1 cellular context compared by ENCODE assay signal in the genomic region with DNA sequence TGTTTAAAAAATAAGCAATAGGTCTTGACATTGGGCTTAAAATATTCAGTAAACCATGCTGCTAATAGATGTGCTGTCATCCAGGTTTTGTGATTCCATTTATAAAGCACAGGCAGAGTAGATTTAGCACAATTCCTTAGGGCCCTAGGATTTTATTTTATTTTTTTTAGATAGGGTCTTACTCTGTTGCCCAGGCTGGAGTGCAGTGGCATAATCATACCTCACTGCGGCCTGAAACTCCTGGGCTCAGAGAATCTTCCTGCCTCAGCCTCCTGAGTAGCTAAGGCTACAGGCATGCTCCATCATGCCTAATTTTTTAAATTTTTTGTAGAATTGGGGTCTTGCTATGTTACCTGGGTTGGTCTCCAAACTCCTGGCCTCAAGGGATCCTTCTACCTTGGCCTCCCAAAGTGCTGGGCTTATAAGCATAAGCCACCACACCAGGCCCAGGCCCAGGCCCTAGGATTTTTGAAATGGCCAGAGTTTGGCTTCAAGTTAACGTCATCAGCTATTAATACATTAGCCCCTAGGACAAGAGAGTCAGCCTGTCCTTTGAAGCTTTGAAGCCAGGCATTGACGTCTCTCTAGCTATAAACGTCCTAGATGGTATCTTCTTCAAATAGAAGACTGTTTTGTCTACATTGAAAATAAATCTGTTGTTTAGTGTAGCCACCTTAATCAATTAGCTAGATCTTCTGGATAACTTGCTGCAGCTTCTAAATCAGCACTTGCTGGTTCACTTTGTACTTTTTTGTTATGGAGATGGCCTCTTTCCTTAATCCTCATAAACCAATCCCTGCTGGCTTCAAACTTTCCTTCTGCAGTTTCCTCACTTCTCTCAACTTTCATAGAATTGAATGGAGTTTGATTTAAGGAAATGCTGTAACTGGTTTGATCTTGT.
TF ChIP-seq lines count a peak whose summit lies in the region.

No MANE protein-coding gene starts in this region.

TF ChIP-seq in HEK293, 187 proteins besides CTCF, POLR2A, EP300 and RAD21 (continued from another document):
- TF ChIP-seq ZSCAN16 (tag by site-specific recombination; IDR thresholded peaks at IDR 0.05) (no peak), ZNF138 (tag by site-specific recombination; IDR thresholded peaks at IDR 0.05; ENCODE audit: borderline replicate concordance) (no peak), ZNF426 (tag by site-specific recombination; IDR thresholded peaks at IDR 0.05) (no peak)
TF ChIP-seq in HEK293: peak in this region for 1.
